In genomic region chr11:132251095-132251494, GRCh38 we compare ENCODE assay signal across 34 cellular contexts.
"Had no signal": no experiment of that assay in that cellular context is flagged by ENCODE, and none has a peak within 500 bp of the region (broad histone marks: within the 10 kb centered on the region; RNA-seq: fewer than 3 reads in every experiment).

No MANE protein-coding gene starts in this region.

- H3K9me3 ChIP-seq: colonic mucosa, SJSA1, SK-N-SH had no signal

- H3K27me3 Mint-ChIP-seq: activated CD4-positive, alpha-beta memory T cell treated with anti-CD3 and anti-CD28 coated beads, Interleukin-2, amount 10 ng/mL, durations not matched to agents 7 days and 5 days; activated naive CD8-positive, alpha-beta T cell treated with anti-CD3 and anti-CD28 coated beads for 36 hours; central memory CD8-positive, alpha-beta T cell had no signal

- ATAC-seq: activated CD8-positive, alpha-beta memory T cell treated with anti-CD3 and anti-CD28 coated beads, Interleukin-2, amount 10 ng/mL, durations not matched to agents 7 days and 5 days; Panc1 had no signal

- H3K27ac Mint-ChIP-seq: activated CD4-positive, alpha-beta memory T cell treated with anti-CD3 and anti-CD28 coated beads, Interleukin-2, amount 10 ng/mL, durations not matched to agents 7 days and 5 days; activated CD8-positive, alpha-beta memory T cell treated with anti-CD3 and anti-CD28 coated beads, Interleukin-2, amount 10 ng/mL, durations not matched to agents 7 days and 5 days; activated naive CD8-positive, alpha-beta T cell treated with anti-CD3 and anti-CD28 coated beads for 36 hours had no signal

- DNase-seq: activated CD4-positive, alpha-beta memory T cell treated with anti-CD3 and anti-CD28 coated beads, Interleukin-2, amount 10 ng/mL, durations not matched to agents 7 days and 5 days; activated CD4-positive, alpha-beta T cell treated with anti-CD3 and anti-CD28 coated beads for 1 hour; activated CD4-positive, alpha-beta T cell treated with anti-CD3 and anti-CD28 coated beads for 48 hours; activated CD4-positive, CD25-positive, alpha-beta regulatory T cell; activated CD8-positive, alpha-beta memory T cell treated with anti-CD3 and anti-CD28 coated beads for 24 hours; activated CD8-positive, alpha-beta memory T cell treated with anti-CD3 and anti-CD28 coated beads, Interleukin-2, amount 10 ng/mL, durations not matched to agents 7 days and 5 days; activated CD8-positive, alpha-beta memory T cell treated with anti-CD3 and anti-CD28 coated beads, Interleukin-2, amount 50 U/mL, for 48 hours; activated effector memory CD4-positive, alpha-beta T cell treated with anti-CD3 and anti-CD28 coated beads, Interleukin-2, amount 50 U/mL, for 16 hours; activated naive CD4-positive, alpha-beta T cell; activated naive CD4-positive, alpha-beta T cell treated with anti-CD3 and anti-CD28 coated beads, Interleukin-2, amount 50 U/mL, for 16 hours; activated naive CD8-positive, alpha-beta T cell treated with anti-CD3 and anti-CD28 coated beads for 36 hours; activated T-cell treated with anti-CD3 and anti-CD28 coated beads, Interleukin-2, amount 50 U/mL, for 48 hours; amniotic stem cell; aorta; brain microvascular endothelial cell; colonic mucosa; MM.1S; MV-4-11; NCI-H1092; NCI-H1436 treated with DMSO at 0.1 percent for 48 hours; NCI-H187 treated with DMSO at 0.1 percent for 48 hours; NCI-H510A; NCI-H526; SHP77; SK-N-SH; T-helper 1 cell; T-helper 2 cell; T-helper 9 cell had no signal

- H3K27me3 ChIP-seq: brain microvascular endothelial cell, cardiac muscle cell, colonic mucosa, SJSA1 had no signal

- H3K4me3 Mint-ChIP-seq: activated CD4-positive, alpha-beta memory T cell treated with anti-CD3 and anti-CD28 coated beads, Interleukin-2, amount 10 ng/mL, durations not matched to agents 7 days and 5 days; activated CD8-positive, alpha-beta memory T cell treated with anti-CD3 and anti-CD28 coated beads, Interleukin-2, amount 10 ng/mL, durations not matched to agents 7 days and 5 days; activated naive CD8-positive, alpha-beta T cell treated with anti-CD3 and anti-CD28 coated beads for 36 hours; central memory CD8-positive, alpha-beta T cell had no signal

- H3K4me2 ChIP-seq: KMS-11, SK-N-SH had no signal

- H3K9ac ChIP-seq: KMS-11, SK-N-SH had no signal

- H3K36me3 Mint-ChIP-seq: activated CD8-positive, alpha-beta memory T cell treated with anti-CD3 and anti-CD28 coated beads, Interleukin-2, amount 10 ng/mL, durations not matched to agents 7 days and 5 days; activated naive CD8-positive, alpha-beta T cell treated with anti-CD3 and anti-CD28 coated beads for 36 hours had no signal

- H3K4me3 ChIP-seq: cardiac muscle cell, colonic mucosa, SJSA1 had no signal

- H3K36me3 ChIP-seq: brain microvascular endothelial cell, cardiac muscle cell, colonic mucosa, SJSA1 had no signal

- H3K4me1 ChIP-seq: colonic mucosa, SJSA1 had no signal

- H3K27ac ChIP-seq: brain microvascular endothelial cell, cardiac muscle cell, colonic mucosa, KMS-11, SJSA1, VCaP had no signal

- H3K4me1 Mint-ChIP-seq: activated CD4-positive, alpha-beta memory T cell treated with anti-CD3 and anti-CD28 coated beads, Interleukin-2, amount 10 ng/mL, durations not matched to agents 7 days and 5 days; activated CD8-positive, alpha-beta memory T cell treated with anti-CD3 and anti-CD28 coated beads, Interleukin-2, amount 10 ng/mL, durations not matched to agents 7 days and 5 days; activated naive CD8-positive, alpha-beta T cell treated with anti-CD3 and anti-CD28 coated beads for 36 hours; central memory CD8-positive, alpha-beta T cell had no signal
